Comparison of ENCODE assay signal across 25 cellular contexts in the genomic region with DNA sequence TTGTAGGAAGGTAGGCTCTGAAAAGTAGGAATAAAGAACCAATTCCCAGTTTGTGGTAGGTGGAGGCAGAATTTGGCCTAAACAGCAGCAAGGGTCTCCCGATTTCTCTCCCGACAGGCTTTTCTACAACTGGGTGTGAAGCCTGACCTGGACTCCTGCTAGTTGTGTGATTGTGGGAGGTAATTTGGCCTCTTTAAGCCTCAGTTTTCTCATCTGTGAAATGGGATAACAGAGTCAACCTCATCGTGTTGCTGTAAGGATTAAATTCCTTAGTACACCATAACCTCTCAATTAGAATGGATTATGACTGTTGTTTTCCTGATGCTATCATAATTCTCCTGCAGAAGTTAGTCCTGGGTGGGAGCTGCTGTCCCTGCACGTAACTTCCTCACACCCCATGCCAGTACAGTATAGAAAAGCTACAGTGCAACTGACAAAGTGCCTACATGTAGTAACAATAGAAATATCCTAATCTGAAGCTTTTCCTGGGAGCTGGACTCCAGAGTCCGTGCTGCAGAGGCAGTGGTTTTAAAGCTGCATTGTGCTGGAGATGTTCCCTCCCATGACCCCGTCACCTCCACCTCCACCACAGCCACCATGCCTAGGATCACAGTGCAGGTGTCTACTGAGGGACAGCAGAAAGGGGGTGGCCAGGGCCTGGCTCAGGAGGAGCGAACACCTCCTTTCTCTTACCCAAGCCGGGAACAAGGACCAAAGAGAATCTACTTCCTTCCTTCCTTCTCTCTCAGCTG.
DNase-seq lines count a peak whose midpoint lies in the region; ATAC-seq, FAIRE-seq and TF ChIP-seq lines count a peak whose summit lies in the region.
"Had no signal": no experiment of that assay in that cellular context is flagged by ENCODE, and none has a peak within 500 bp of the region (broad histone marks: within the 10 kb centered on the region; RNA-seq: fewer than 3 reads in every experiment).

No MANE protein-coding gene starts in this region.

- TF ChIP-seq CTCF in A549 (IDR thresholded peaks at IDR 0.05) (no peak), MCF 10A (IDR thresholded peaks at IDR 0.05; ENCODE audit: unreplicated experiment) (no peak), HepG2 (CRISPR knock-in tag; IDR thresholded peaks at IDR 0.05) (no peak), neural progenitor cell (IDR thresholded peaks at IDR 0.05) (no peak), D721Med (IDR thresholded peaks at IDR 0.05; ENCODE audit: insufficient read depth, missing control alignments) (no peak)

- 92% methylated on average over 8 of the region's 8 CpGs for WGBS in A549 (ENCODE audit: missing lambda C conversion rate)
- 55% methylated on average over 7 of the region's 8 CpGs for WGBS in HepG2 (ENCODE audit: low lambda C conversion rate)

- FAIRE-seq in A549 (lab: Jason Lieb, UNC): no peak
- FAIRE-seq in HTR-8/SVneo (lab: Jason Lieb, UNC): peak; percentile 48
- FAIRE-seq in HepG2 (lab: Jason Lieb, UNC): no peak
- FAIRE-seq in D721Med (lab: Jason Lieb, UNC): no peak

- peak overlapping the region; percentile 67 for H3K4me3 Mint-ChIP-seq in MCF 10A (ENCODE audit: unreplicated experiment)
- no peak overlapping the region for H3K4me3 Mint-ChIP-seq in neural progenitor cell
- H3K4me3 Mint-ChIP-seq: activated CD8-positive, alpha-beta memory T cell treated with anti-CD3 and anti-CD28 coated beads, Interleukin-2, amount 10 ng/mL, durations not matched to agents 7 days and 5 days; activated naive CD4-positive, alpha-beta T cell treated with anti-CD3 and anti-CD28 coated beads, Interleukin-2, amount 50 U/mL, for 24 hours; activated T-cell treated with anti-CD3 and anti-CD28 coated beads, Interleukin-2, amount 50 U/mL, for 72 hours; CD8-positive, alpha-beta T cell; immature natural killer cell; naive thymus-derived CD4-positive, alpha-beta T cell; stimulated activated naive CD8-positive, alpha-beta T cell treated with anti-CD3 and anti-CD28 coated beads, Interleukin-15, amount 100 ng/mL, for 72 hours; T-cell had no signal

- BruUV-seq in MCF 10A (replicated peaks; lab: Mats Ljungman, UMichigan) (no TSS peak), HepG2 (replicated peaks; lab: Mats Ljungman, UMichigan) (no TSS peak)

- H3K9me3 Mint-ChIP-seq in MCF 10A (ENCODE audit: unreplicated experiment) (no peaks in the 10 kb centered on the region), neural progenitor cell (peaks cover 13% of the 10 kb centered on the region)
- H3K9me3 Mint-ChIP-seq: activated naive CD4-positive, alpha-beta T cell treated with anti-CD3 and anti-CD28 coated beads, Interleukin-2, amount 50 U/mL, for 24 hours; activated T-cell treated with anti-CD3 and anti-CD28 coated beads, Interleukin-2, amount 50 U/mL, for 72 hours; stimulated activated naive CD8-positive, alpha-beta T cell treated with anti-CD3 and anti-CD28 coated beads, Interleukin-15, amount 100 ng/mL, for 72 hours; T-cell had no signal

- H3K9me3 ChIP-seq in A549 (peaks cover 14% of the 10 kb centered on the region; the same call in 1 of the 3 replicates), HepG2 (ENCODE audit: low read length) (no peaks in the 10 kb centered on the region), neural progenitor cell (ENCODE audit: low read depth) (peaks cover 6% of the 10 kb centered on the region)
- H3K9me3 ChIP-seq: esophagus squamous epithelium, thyroid gland had no signal

- H3F3A ChIP-seq in neural progenitor cell (ENCODE audit: low read depth): peaks cover under 1% of the 10 kb centered on the region

- H3K36me3 Mint-ChIP-seq in MCF 10A (ENCODE audit: insufficient read depth, unreplicated experiment) (no peaks in the 10 kb centered on the region), neural progenitor cell (peaks cover 1% of the 10 kb centered on the region)
- H3K36me3 Mint-ChIP-seq: activated naive CD4-positive, alpha-beta T cell treated with anti-CD3 and anti-CD28 coated beads, Interleukin-2, amount 50 U/mL, for 24 hours; CD8-positive, alpha-beta T cell; naive thymus-derived CD4-positive, alpha-beta T cell; T-cell had no signal

- no peak for TF ChIP-seq EP300 in A549 (IDR thresholded peaks at IDR 0.05)
- TF ChIP-seq EP300 in HepG2 (IDR thresholded peaks at IDR 0.05; ENCODE audit: low read depth in 2 of 2, low read length in 2 of 2): no peak
- TF ChIP-seq EP300 in HepG2 (CRISPR knock-in tag; IDR thresholded peaks at IDR 0.05; ENCODE audit: borderline replicate concordance): no peak

- H3K4me1 ChIP-seq in A549 (peaks cover 28% of the 10 kb centered on the region), HepG2 (ENCODE audit: insufficient read depth, low read length) (peaks cover 24% of the 10 kb centered on the region), neural progenitor cell (peaks cover 17% of the 10 kb centered on the region)
- H3K4me1 ChIP-seq: gastrocnemius medialis had no signal

- H3K9ac ChIP-seq in HepG2 (ENCODE audit: insufficient read depth, low read depth, low read length): no peak overlapping the region
- H3K9ac ChIP-seq in neural progenitor cell: no peak overlapping the region

- H3K27me3 ChIP-seq in HepG2 (ENCODE audit: control insufficient read depth in 1 of 2, insufficient read depth in 2 of 2, low read length in 2 of 2): no peaks in the 10 kb centered on the region; a peak in 1 of 5 replicates
- no peaks in the 10 kb centered on the region for H3K27me3 ChIP-seq in neural progenitor cell
- H3K27me3 ChIP-seq: thyroid gland had no signal

- H3K4me1 Mint-ChIP-seq in MCF 10A (ENCODE audit: insufficient read depth, unreplicated experiment) (peaks cover 27% of the 10 kb centered on the region), neural progenitor cell (peaks cover 20% of the 10 kb centered on the region)
- H3K4me1 Mint-ChIP-seq: activated CD8-positive, alpha-beta memory T cell treated with anti-CD3 and anti-CD28 coated beads, Interleukin-2, amount 10 ng/mL, durations not matched to agents 7 days and 5 days; activated naive CD4-positive, alpha-beta T cell treated with anti-CD3 and anti-CD28 coated beads, Interleukin-2, amount 50 U/mL, for 24 hours; immature natural killer cell; naive thymus-derived CD4-positive, alpha-beta T cell; T-cell had no signal

- H3K27ac ChIP-seq in A549 (peak overlapping the region; percentile 68 to 81; a peak in 4 of 6 replicates), HepG2 (ENCODE audit: extremely low read length, insufficient read depth, low read length) (no peak overlapping the region), neural progenitor cell (no peak overlapping the region)
- H3K27ac ChIP-seq: coronary artery, gastrocnemius medialis, thyroid gland had no signal

- DNase-seq in A549 (ENCODE audit: low read depth in 1 of 2, low spot score in 1 of 2) (no peak), HTR-8/SVneo (ENCODE audit: insufficient read length, low spot score) (no peak), MCF 10A (ENCODE audit: unreplicated experiment) (no peak), HepG2 (ENCODE audit: low spot score) (no peak), neural progenitor cell (ENCODE audit: low spot score) (no peak), NCI-H187 (lab: John Stamatoyannopoulos, UW) (no peak), D721Med (ENCODE audit: insufficient read length, low spot score) (no peak)
- no peak for DNase-seq in stimulated activated CD4-positive, alpha-beta T cell treated with anti-CD3 and anti-CD28 coated beads, Interleukin-1b, Interleukin-23, amount 100 ng/mL, for 48 hours
- DNase-seq: activated CD4-positive, CD25-positive, alpha-beta regulatory T cell; activated CD8-positive, alpha-beta memory T cell treated with anti-CD3 and anti-CD28 coated beads, Interleukin-2, amount 10 ng/mL, durations not matched to agents 7 days and 5 days; effector memory CD4-positive, alpha-beta T cell; esophagus squamous epithelium; gastrocnemius medialis; GDM1; hippocampal formation; immature natural killer cell; NCI-H1694 treated with DMSO at 0.1 percent for 48 hours; stimulated activated naive CD8-positive, alpha-beta T cell treated with anti-CD3 and anti-CD28 coated beads, Interleukin-15, amount 100 ng/mL, for 72 hours; T-cell; thyroid gland had no signal

- H3K79me2 ChIP-seq in HepG2 (ENCODE audit: insufficient read depth, low read length): no peaks in the 10 kb centered on the region
- H3K79me2 ChIP-seq in neural progenitor cell (ENCODE audit: low read depth): no peaks in the 10 kb centered on the region

- no peaks in the 10 kb centered on the region for H3K36me3 ChIP-seq in HepG2 (replicated peaks in 1 of 2; ENCODE audit: control insufficient read depth in 1 of 2, insufficient read depth in 2 of 2, low read length in 2 of 2)
- H3K36me3 ChIP-seq in neural progenitor cell: no peaks in the 10 kb centered on the region
- H3K36me3 ChIP-seq: esophagus squamous epithelium, gastrocnemius medialis, thyroid gland had no signal

- no peak overlapping the region for H2AFZ ChIP-seq in HepG2 (ENCODE audit: low read length)
- no peak overlapping the region for H2AFZ ChIP-seq in neural progenitor cell (replicated peaks)

- ATAC-seq in A549 (no peak; a peak in 1 of 6 replicates), HepG2 (peak; percentile 39)
- ATAC-seq: activated CD8-positive, alpha-beta memory T cell treated with anti-CD3 and anti-CD28 coated beads, Interleukin-2, amount 10 ng/mL, durations not matched to agents 7 days and 5 days; activated T-cell treated with anti-CD3 and anti-CD28 coated beads, Interleukin-2, amount 50 U/mL, for 72 hours; CD8-positive, alpha-beta T cell; gastrocnemius medialis; naive thymus-derived CD4-positive, alpha-beta T cell; stimulated activated naive CD8-positive, alpha-beta T cell treated with anti-CD3 and anti-CD28 coated beads, Interleukin-15, amount 100 ng/mL, for 72 hours; T-cell had no signal

- no peak for TF ChIP-seq POLR2A in A549 (IDR thresholded peaks at IDR 0.05; ENCODE audit: low read length)
- TF ChIP-seq POLR2A in HepG2 (IDR thresholded peaks at IDR 0.05; ENCODE audit: insufficient read depth in 1 of 2, low read depth in 2 of 2, low read length in 2 of 2): no peak

- in situ Hi-C loops in HepG2 (cut with HindIII; ENCODE audit: extremely low pct_ligation_motif_present, low pct_unique_long_range_greater_than_20kb): loop anchor here (5.0 kb wide), 1 partner anchor 74 kb away; a partner anchor contains a TSS

- H4K20me1 ChIP-seq in HepG2 (ENCODE audit: insufficient read depth, low read length) (no peaks in the 10 kb centered on the region; the same call in 1 of the 2 replicates), neural progenitor cell (ENCODE audit: low read depth) (no peaks in the 10 kb centered on the region)

- POLR2A ChIA-PET in A549 (lab: Yijun Ruan, JAX): no interaction called here
- POLR2A ChIA-PET in MCF 10A (lab: Yijun Ruan, JAX): interaction anchor here (1.1 kb wide), 1 partner anchor 88 kb away, joined by 3 read pairs; no protein-coding TSS in a partner anchor
- POLR2A ChIA-PET in HepG2 (lab: Yijun Ruan, JAX): no interaction called here

- no peak overlapping the region for H3K4me3 ChIP-seq in A549
- H3K4me3 ChIP-seq in HepG2 (replicated peaks in 1 of 3; ENCODE audit: insufficient read depth in 1 of 3, low read depth in 2 of 3, low read length in 3 of 3): peak overlapping the region in 1 of 3 experiments; percentile 55; a peak in 1 of 6 replicates
- no peak overlapping the region for H3K4me3 ChIP-seq in neural progenitor cell
- H3K4me3 ChIP-seq: coronary artery, gastrocnemius medialis, thyroid gland had no signal

- H3K27ac Mint-ChIP-seq in MCF 10A (ENCODE audit: low read depth, unreplicated experiment) (no peak overlapping the region), neural progenitor cell (no peak overlapping the region)
- H3K27ac Mint-ChIP-seq: activated CD8-positive, alpha-beta memory T cell treated with anti-CD3 and anti-CD28 coated beads, Interleukin-2, amount 10 ng/mL, durations not matched to agents 7 days and 5 days; activated naive CD4-positive, alpha-beta T cell treated with anti-CD3 and anti-CD28 coated beads, Interleukin-2, amount 50 U/mL, for 24 hours; activated T-cell treated with anti-CD3 and anti-CD28 coated beads, Interleukin-2, amount 50 U/mL, for 72 hours; CD8-positive, alpha-beta T cell; immature natural killer cell; naive thymus-derived CD4-positive, alpha-beta T cell; stimulated activated naive CD8-positive, alpha-beta T cell treated with anti-CD3 and anti-CD28 coated beads, Interleukin-15, amount 100 ng/mL, for 72 hours; T-cell had no signal

- CTCF ChIA-PET in A549 (lab: Yijun Ruan, JAX) (interaction anchor here (1.3 to 1.8 kb wide), 3 partner anchors 22 to 400 kb away, joined by 3 to 5 read pairs (median 4); no protein-coding TSS in a partner anchor), MCF 10A (lab: Yijun Ruan, JAX) (interaction anchor here (0.6 to 1.1 kb wide), 3 partner anchors 17 to 249 kb away, joined by 3 to 4 read pairs (median 4); no protein-coding TSS in a partner anchor), HepG2 (lab: Yijun Ruan, JAX; ENCODE audit: low intra/inter-chr PET ratio, low total read pairs) (no interaction called here)

- intact Hi-C loops in MCF 10A (cut with micrococcal nuclease): no loop called here
- intact Hi-C loops in HepG2 (cut with micrococcal nuclease; ENCODE audit: unreplicated experiment): loop anchor here (1.0 to 5.0 kb wide), 2 partner anchors 65 to 401 kb away; no protein-coding TSS in a partner anchor

- H3K27me3 Mint-ChIP-seq in MCF 10A (ENCODE audit: insufficient read depth, unreplicated experiment) (no peaks in the 10 kb centered on the region), neural progenitor cell (ENCODE audit: insufficient read depth, low read depth) (peaks cover 12% of the 10 kb centered on the region)

- H3K4me2 ChIP-seq in A549: peak overlapping the region; percentile 71; the same call in 2 of the 3 replicates
- H3K4me2 ChIP-seq in HepG2 (ENCODE audit: low read depth, low read length): 0 out of 2 replicates have a peak overlapping the region, but pooled peaks have one; percentile 58
- no peak overlapping the region for H3K4me2 ChIP-seq in neural progenitor cell

- TF ChIP-seq RAD21 in A549 (conservative IDR thresholded peaks at IDR 0.05 in 1 of 2, IDR thresholded peaks at IDR 0.05 in 1 of 2) (no peak), HepG2 (CRISPR knock-in tag; IDR thresholded peaks at IDR 0.05) (no peak)

Comparison
In these comparisons a context has a peak if more than half of its experiments do, and no peak if none do; other contexts are left out.
1. H3K27ac ChIP-seq: peak in A549 (2 of 2); none in HepG2 (single experiment) and neural progenitor cell (single experiment).